8 cellular contexts compared by ENCODE assay signal in the genomic region with DNA sequence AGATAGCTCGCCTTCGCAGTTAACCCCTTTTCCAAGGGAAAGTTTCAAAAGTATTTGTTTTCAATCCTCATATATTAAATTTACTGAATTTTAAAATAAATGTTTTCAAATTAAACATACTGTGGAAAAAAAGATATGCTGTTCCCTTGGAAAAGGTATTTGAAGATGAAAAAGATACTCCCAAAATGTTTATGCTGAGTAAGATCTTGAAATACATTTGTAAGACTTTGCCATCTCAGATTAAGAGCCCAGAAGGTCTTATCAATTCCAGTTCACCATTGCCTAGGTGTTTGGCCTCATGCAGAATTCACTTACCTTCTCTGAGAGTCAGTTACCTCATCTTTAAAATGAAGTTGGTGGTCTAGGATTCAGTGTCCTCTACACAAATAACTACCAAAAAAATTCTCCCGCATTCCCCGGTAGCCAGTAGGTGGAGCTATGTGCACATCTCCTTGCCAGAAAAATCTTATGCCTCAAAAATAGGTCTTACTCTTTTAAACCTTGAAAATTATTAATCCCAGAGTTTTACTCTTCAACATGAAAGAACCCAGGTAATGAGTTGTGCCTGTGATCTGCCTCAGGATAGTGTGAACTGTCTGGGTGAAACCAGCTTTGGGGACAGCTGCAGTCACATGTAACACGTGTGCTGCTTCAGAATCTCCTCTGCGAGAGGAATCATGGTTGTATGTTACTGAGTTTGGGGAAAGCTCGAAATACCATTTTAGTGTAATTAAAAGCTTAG.
A peak's percentile ranks its signal among the peaks of the same experiment; 100 is the strongest.
DNase-seq lines count a peak whose midpoint lies in the region; ATAC-seq lines count a peak whose summit lies in the region.

No MANE protein-coding gene starts in this region.

- no peak overlapping the region for H3K56ac ChIP-seq in mesendoderm (ENCODE audit: low read length)

- H3K23ac ChIP-seq in mesendoderm (ENCODE audit: low read length) = no peak overlapping the region

- H2AK5ac ChIP-seq in mesendoderm (ENCODE audit: low read length) = no peak overlapping the region

- DNase-seq in activated CD4-positive, CD25-positive, alpha-beta regulatory T cell (lab: John Stamatoyannopoulos, UW) = peak in 3 of 4 experiments; percentile 2 to 7 (median 3)
- peak; percentile 36 for DNase-seq in NCI-H1105 treated with DMSO at 0.1 percent for 48 hours (lab: John Stamatoyannopoulos, UW)
- peak; percentile 23 to 31 for DNase-seq in activated CD4-positive, alpha-beta T cell treated with anti-CD3 and anti-CD28 coated beads for 24 hours (ENCODE audit: low read depth in 2 of 2)
- peak; percentile 30 to 51 for DNase-seq in dermis microvascular lymphatic vessel endothelial cell (ENCODE audit: low read depth in 2 of 2)
- DNase-seq in mesendoderm = peak; percentile 42
- peak; percentile 43 for DNase-seq in stimulated activated naive CD8-positive, alpha-beta T cell treated with anti-CD3 and anti-CD28 coated beads, Interleukin-15, Interleukin-2, amounts not matched to agents 100 U/mL and 50 U/mL, for 24 hours

- peaks cover 22% of the 10 kb centered on the region for H3K36me3 ChIP-seq in mesendoderm (ENCODE audit: control insufficient read depth, insufficient read depth, low read length)

- WGBS in mesendoderm (ENCODE audit: extremely low coverage, insufficient coverage, low lambda C conversion rate) = no CpG with 5 or more reads among the region's 7 CpGs

- H3K27me3 ChIP-seq in mesendoderm (ENCODE audit: insufficient read depth, low read length, poor library complexity) = no peaks in the 10 kb centered on the region

- H2BK120ac ChIP-seq in mesendoderm (ENCODE audit: low read depth, low read length) = no peak overlapping the region

- no peak overlapping the region for H3K27ac ChIP-seq in mesendoderm (ENCODE audit: low read depth, low read length)

- H3K4me2 ChIP-seq in mesendoderm (ENCODE audit: low read length) = no peak overlapping the region

- no peak overlapping the region for H2BK5ac ChIP-seq in mesendoderm (ENCODE audit: low read length)

- H3K79me1 ChIP-seq in mesendoderm (ENCODE audit: low read length) = no peaks in the 10 kb centered on the region

- H4K8ac ChIP-seq in mesendoderm (ENCODE audit: low read depth, low read length) = no peak overlapping the region

- H3K79me2 ChIP-seq in mesendoderm (ENCODE audit: control insufficient read depth, insufficient read depth, low read length) = no peaks in the 10 kb centered on the region

- H3K4me1 ChIP-seq in mesendoderm (ENCODE audit: control insufficient read depth, low read depth, low read length) = no peaks in the 10 kb centered on the region

- H3K18ac ChIP-seq in mesendoderm (ENCODE audit: low read length) = no peak overlapping the region

- H3K4ac ChIP-seq in mesendoderm (ENCODE audit: low read depth, low read length) = no peak overlapping the region

- ATAC-seq in activated CD4-positive, CD25-positive, alpha-beta regulatory T cell treated with anti-CD3 and anti-CD28 coated beads, Interleukin-2, amount 50 U/mL, for 24 hours = no peak
- ATAC-seq in stimulated activated naive CD8-positive, alpha-beta T cell treated with anti-CD3 and anti-CD28 coated beads, Interleukin-15, Interleukin-2, amounts not matched to agents 100 U/mL and 50 U/mL, for 24 hours = no peak
- no peak for ATAC-seq in GM19023 (IDR thresholded peaks at IDR 0.05; ENCODE audit: unreplicated experiment)

- no peak overlapping the region for H4K5ac ChIP-seq in mesendoderm (ENCODE audit: low read length)

- H2BK15ac ChIP-seq in mesendoderm (replicated peaks; ENCODE audit: low read depth) = no peak overlapping the region

- H3K4me3 ChIP-seq in mesendoderm (ENCODE audit: low read length) = no peak overlapping the region

- no peak overlapping the region for H3K9ac ChIP-seq in mesendoderm (ENCODE audit: low read length)
